1 cellular context compared by ENCODE assay signal in the genomic region with DNA sequence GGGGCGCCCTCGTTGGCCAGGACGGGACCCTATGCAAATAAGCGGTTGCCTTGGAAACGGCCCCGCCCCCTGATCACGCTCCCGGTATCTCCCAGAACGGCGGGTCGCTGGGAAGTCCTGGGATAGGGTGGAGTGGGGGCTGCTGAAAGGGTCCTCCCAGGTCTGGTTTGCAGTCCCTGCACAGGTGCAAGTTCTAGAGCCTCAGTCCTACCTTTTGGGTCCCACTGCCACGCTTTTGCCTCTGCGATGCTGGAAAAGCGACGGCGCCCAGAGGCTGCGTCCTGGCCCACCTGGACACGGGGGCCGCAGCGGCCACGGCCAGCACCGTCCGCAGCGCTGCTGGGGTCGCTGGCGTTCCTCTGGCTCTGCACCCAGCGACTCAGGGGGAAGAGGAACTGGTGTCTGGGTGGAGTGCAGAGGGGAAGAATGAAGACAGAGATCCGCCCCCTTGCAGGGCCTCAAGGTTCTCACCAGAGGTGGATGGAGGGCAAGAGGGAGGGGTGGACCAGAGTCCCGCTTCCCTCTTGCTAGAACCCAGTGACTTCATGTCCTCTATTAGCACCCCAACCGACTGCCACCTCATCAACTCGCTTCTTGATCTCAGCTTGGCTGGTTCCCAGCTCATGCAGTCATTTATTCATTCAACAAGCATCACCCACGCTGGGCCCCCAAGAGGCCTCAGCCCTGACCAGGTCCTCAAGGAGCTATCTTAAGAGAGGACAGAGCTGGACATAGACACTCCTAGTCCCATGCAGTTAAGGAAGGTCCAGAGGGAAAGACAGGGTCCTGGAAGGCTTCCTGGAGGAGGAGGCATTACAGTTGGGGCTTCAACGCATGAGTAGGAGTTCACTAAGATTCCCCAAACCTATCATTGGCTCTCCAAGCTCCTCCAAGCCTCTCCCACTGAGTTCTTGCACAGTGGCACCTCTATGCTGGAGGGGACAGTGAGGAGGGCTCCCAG.
TF ChIP-seq lines count a peak whose summit lies in the region.

A gene (minus strand): TSS at position 381 of the 961 bp plus-strand sequence. CDS start 659 bp downstream, outside the sequence.

TF ChIP-seq in HepG2, 621 proteins besides CTCF, POLR2A, EP300 and RAD21 (continued from another document):
- no peak for TF ChIP-seq SMAD9 (CRISPR knock-in tag; IDR thresholded peaks at IDR 0.05)
- no peak for TF ChIP-seq ZNF891 (CRISPR knock-in tag; IDR thresholded peaks at IDR 0.05)
- TF ChIP-seq TARDBP (CRISPR knock-in tag; IDR thresholded peaks at IDR 0.05), result no peak
- no peak for TF ChIP-seq CENPX (CRISPR knock-in tag; IDR thresholded peaks at IDR 0.05)
- TF ChIP-seq ZNF569 (CRISPR knock-in tag; IDR thresholded peaks at IDR 0.05; ENCODE audit: borderline replicate concordance), result no peak
- no peak for TF ChIP-seq BORCS8-MEF2B (CRISPR knock-in tag; IDR thresholded peaks at IDR 0.05)
- TF ChIP-seq THAP11 (CRISPR knock-in tag; IDR thresholded peaks at IDR 0.05), result no peak
- peak; percentile 24; the same call in 1 of the 2 replicates for TF ChIP-seq ZMYM3 (CRISPR knock-in tag; IDR thresholded peaks at IDR 0.05)
- TF ChIP-seq ZNF263 (CRISPR knock-in tag; IDR thresholded peaks at IDR 0.05), result no peak
- TF ChIP-seq RFX3 (CRISPR knock-in tag; IDR thresholded peaks at IDR 0.05), result peak; percentile 71
- no peak for TF ChIP-seq ASH2L (IDR thresholded peaks at IDR 0.05; ENCODE audit: insufficient read length, low read depth, low read length)
- no peak for TF ChIP-seq ZNF660 (CRISPR knock-in tag; IDR thresholded peaks at IDR 0.05; ENCODE audit: borderline replicate concordance, low read depth)
- TF ChIP-seq ZNF3 (CRISPR knock-in tag; IDR thresholded peaks at IDR 0.05), result peak; percentile 93
- TF ChIP-seq XRCC5 (optimal IDR thresholded peaks at IDR 0.05; ENCODE audit: low read length), result peak; percentile 1
- TF ChIP-seq, protein P1, sequence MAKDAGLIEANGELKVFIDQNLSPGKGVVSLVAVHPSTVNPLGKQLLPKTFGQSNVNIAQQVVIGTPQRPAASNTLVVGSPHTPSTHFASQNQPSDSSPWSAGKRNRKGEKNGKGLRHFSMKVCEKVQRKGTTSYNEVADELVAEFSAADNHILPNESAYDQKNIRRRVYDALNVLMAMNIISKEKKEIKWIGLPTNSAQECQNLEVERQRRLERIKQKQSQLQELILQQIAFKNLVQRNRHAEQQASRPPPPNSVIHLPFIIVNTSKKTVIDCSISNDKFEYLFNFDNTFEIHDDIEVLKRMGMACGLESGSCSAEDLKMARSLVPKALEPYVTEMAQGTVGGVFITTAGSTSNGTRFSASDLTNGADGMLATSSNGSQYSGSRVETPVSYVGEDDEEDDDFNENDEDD (CRISPR knock-in tag; IDR thresholded peaks at IDR 0.05; ENCODE audit: borderline replicate concordance), result no peak
- TF ChIP-seq ZSCAN31 (CRISPR knock-in tag; IDR thresholded peaks at IDR 0.05; ENCODE audit: low read depth), result no peak
- TF ChIP-seq, protein P2, sequence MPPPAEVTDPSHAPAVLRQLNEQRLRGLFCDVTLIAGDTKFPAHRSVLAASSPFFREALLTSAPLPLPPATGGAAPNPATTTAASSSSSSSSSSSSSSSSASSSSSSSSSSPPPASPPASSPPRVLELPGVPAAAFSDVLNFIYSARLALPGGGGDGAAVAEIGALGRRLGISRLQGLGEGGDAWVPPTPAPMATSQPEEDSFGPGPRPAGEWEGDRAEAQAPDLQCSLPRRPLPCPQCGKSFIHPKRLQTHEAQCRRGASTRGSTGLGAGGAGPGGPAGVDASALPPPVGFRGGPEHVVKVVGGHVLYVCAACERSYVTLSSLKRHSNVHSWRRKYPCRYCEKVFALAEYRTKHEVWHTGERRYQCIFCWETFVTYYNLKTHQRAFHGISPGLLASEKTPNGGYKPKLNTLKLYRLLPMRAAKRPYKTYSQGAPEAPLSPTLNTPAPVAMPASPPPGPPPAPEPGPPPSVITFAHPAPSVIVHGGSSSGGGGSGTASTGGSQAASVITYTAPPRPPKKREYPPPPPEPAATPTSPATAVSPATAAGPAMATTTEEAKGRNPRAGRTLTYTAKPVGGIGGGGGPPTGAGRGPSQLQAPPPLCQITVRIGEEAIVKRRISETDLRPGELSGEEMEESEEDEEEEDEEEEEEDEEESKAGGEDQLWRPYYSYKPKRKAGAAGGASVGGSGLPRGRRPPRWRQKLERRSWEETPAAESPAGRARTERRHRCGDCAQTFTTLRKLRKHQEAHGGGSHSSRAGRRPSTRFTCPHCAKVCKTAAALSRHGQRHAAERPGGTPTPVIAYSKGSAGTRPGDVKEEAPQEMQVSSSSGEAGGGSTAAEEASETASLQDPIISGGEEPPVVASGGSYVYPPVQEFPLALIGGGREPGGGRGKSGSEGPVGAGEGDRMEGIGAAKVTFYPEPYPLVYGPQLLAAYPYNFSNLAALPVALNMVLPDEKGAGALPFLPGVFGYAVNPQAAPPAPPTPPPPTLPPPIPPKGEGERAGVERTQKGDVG (CRISPR knock-in tag; IDR thresholded peaks at IDR 0.05; ENCODE audit: borderline replicate concordance), result no peak
- TF ChIP-seq, protein P3, sequence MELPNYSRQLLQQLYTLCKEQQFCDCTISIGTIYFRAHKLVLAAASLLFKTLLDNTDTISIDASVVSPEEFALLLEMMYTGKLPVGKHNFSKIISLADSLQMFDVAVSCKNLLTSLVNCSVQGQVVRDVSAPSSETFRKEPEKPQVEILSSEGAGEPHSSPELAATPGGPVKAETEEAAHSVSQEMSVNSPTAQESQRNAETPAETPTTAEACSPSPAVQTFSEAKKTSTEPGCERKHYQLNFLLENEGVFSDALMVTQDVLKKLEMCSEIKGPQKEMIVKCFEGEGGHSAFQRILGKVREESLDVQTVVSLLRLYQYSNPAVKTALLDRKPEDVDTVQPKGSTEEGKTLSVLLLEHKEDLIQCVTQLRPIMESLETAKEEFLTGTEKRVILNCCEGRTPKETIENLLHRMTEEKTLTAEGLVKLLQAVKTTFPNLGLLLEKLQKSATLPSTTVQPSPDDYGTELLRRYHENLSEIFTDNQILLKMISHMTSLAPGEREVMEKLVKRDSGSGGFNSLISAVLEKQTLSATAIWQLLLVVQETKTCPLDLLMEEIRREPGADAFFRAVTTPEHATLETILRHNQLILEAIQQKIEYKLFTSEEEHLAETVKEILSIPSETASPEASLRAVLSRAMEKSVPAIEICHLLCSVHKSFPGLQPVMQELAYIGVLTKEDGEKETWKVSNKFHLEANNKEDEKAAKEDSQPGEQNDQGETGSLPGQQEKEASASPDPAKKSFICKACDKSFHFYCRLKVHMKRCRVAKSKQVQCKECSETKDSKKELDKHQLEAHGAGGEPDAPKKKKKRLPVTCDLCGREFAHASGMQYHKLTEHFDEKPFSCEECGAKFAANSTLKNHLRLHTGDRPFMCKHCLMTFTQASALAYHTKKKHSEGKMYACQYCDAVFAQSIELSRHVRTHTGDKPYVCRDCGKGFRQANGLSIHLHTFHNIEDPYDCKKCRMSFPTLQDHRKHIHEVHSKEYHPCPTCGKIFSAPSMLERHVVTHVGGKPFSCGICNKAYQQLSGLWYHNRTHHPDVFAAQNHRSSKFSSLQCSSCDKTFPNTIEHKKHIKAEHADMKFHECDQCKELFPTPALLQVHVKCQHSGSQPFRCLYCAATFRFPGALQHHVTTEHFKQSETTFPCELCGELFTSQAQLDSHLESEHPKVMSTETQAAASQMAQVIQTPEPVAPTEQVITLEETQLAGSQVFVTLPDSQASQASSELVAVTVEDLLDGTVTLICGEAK (IDR thresholded peaks at IDR 0.05), result no peak
- TF ChIP-seq, protein P3 (CRISPR knock-in tag; IDR thresholded peaks at IDR 0.05), result no peak
- TF ChIP-seq NCOR1 (IDR thresholded peaks at IDR 0.05; ENCODE audit: borderline replicate concordance, low read length), result no peak
- TF ChIP-seq, protein P4, sequence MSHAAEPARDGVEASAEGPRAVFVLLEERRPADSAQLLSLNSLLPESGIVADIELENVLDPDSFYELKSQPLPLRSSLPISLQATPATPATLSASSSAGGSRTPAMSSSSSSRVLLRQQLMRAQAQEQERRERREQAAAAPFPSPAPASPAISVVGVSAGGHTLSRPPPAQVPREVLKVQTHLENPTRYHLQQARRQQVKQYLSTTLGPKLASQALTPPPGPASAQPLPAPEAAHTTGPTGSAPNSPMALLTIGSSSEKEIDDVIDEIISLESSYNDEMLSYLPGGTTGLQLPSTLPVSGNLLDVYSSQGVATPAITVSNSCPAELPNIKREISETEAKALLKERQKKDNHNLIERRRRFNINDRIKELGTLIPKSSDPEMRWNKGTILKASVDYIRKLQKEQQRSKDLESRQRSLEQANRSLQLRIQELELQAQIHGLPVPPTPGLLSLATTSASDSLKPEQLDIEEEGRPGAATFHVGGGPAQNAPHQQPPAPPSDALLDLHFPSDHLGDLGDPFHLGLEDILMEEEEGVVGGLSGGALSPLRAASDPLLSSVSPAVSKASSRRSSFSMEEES (CRISPR knock-in tag; IDR thresholded peaks at IDR 0.05), result no peak
- peak; percentile 75 for TF ChIP-seq ZFP36 (IDR thresholded peaks at IDR 0.05; ENCODE audit: borderline replicate concordance, low read depth, low read length, partially characterized antibody)
- TF ChIP-seq ETV6 (CRISPR knock-in tag; conservative IDR thresholded peaks at IDR 0.05), result no peak
- no peak for TF ChIP-seq MAFK (conservative IDR thresholded peaks at IDR 0.05 in 1 of 2, IDR thresholded peaks at IDR 0.05 in 1 of 2; ENCODE audit: low read length in 2 of 2)
- TF ChIP-seq ZNF652 (CRISPR knock-in tag; IDR thresholded peaks at IDR 0.05; ENCODE audit: borderline replicate concordance, low read depth), result peak; percentile 71; the same call in 1 of the 2 replicates
- no peak for TF ChIP-seq ATF1 (CRISPR knock-in tag; IDR thresholded peaks at IDR 0.05)
TF ChIP-seq in HepG2: peak in this region for 6.
